In the genomic region with DNA sequence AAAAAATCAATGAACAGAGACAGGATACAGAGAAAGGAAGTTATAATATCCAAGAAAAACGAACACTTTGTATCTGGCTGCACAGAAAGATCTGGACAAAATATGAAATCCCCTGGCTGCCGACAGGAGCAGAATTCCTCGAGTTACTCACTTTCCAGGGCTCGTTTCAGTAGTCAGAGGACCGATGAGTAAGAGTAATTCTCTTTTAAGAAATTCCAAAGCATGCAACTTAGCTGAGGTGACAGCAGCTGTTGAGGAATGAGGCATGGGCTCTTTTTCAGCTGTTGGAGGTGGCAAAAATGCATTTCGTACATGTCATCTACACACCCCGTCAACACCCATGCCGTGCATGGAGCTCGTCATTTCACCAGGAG, we compare ENCODE assay signal across 8 cellular contexts.
DNase-seq lines count a peak whose midpoint lies in the region; ATAC-seq and TF ChIP-seq lines count a peak whose summit lies in the region.

No MANE protein-coding gene starts in this region.

- no peak for TF ChIP-seq POLR2A in sigmoid colon (IDR thresholded peaks at IDR 0.05)
- TF ChIP-seq POLR2A in prostate gland (IDR thresholded peaks at IDR 0.05), result no peak

- H3K4me1 ChIP-seq in sigmoid colon (peaks cover 0 to 51% (median 26%) of the 10 kb centered on the region in 4 donors), prostate gland (replicated peaks) (no peaks in the 10 kb centered on the region)
- no peaks in the 10 kb centered on the region for H3K4me1 ChIP-seq in naive thymus-derived CD4-positive, alpha-beta T cell (ENCODE audit: control insufficient read depth in 2 of 2, insufficient read depth in 2 of 2, low read length in 2 of 2)

- H3K9me3 ChIP-seq in iPS-18c (ENCODE audit: control insufficient read depth, insufficient read depth, low read length) (no peaks in the 10 kb centered on the region), sigmoid colon (no peaks in the 10 kb centered on the region), prostate gland (no peaks in the 10 kb centered on the region)
- no peaks in the 10 kb centered on the region for H3K9me3 ChIP-seq in naive thymus-derived CD4-positive, alpha-beta T cell (ENCODE audit: control insufficient read depth in 2 of 3, low read length in 3 of 3)

- H3K36me3 ChIP-seq in sigmoid colon (no peaks in the 10 kb centered on the region), prostate gland (no peaks in the 10 kb centered on the region)
- H3K36me3 ChIP-seq in naive thymus-derived CD4-positive, alpha-beta T cell (ENCODE audit: control insufficient read depth in 2 of 3, insufficient read depth in 3 of 3, low read length in 3 of 3), result no peaks in the 10 kb centered on the region

- no peak overlapping the region for H3K4me3 Mint-ChIP-seq in MCF 10A (ENCODE audit: unreplicated experiment)
- no peak overlapping the region for H3K4me3 Mint-ChIP-seq in naive thymus-derived CD4-positive, alpha-beta T cell

- H3K9me3 Mint-ChIP-seq in MCF 10A (ENCODE audit: unreplicated experiment), result peaks cover 7% of the 10 kb centered on the region
- peaks cover 0 to 4% (median 0%) of the 10 kb centered on the region in 11 donors for H3K9me3 Mint-ChIP-seq in naive thymus-derived CD4-positive, alpha-beta T cell

- POLR2A ChIA-PET in MCF 10A (lab: Yijun Ruan, JAX), result no interaction called here
- POLR2A ChIA-PET in naive thymus-derived CD4-positive, alpha-beta T cell (lab: Charles Lee), result no interaction called here

- H3K27me3 ChIP-seq in sigmoid colon, result no peaks in the 10 kb centered on the region
- H3K27me3 ChIP-seq in prostate gland (replicated peaks; ENCODE audit: insufficient read depth), result no peaks in the 10 kb centered on the region
- H3K27me3 ChIP-seq in naive thymus-derived CD4-positive, alpha-beta T cell (ENCODE audit: control insufficient read depth in 2 of 2, insufficient read depth in 2 of 2, low read length in 2 of 2), result no peaks in the 10 kb centered on the region

- peaks cover 9% of the 10 kb centered on the region for H3K36me3 Mint-ChIP-seq in MCF 10A (ENCODE audit: insufficient read depth, unreplicated experiment)
- H3K36me3 Mint-ChIP-seq in naive thymus-derived CD4-positive, alpha-beta T cell, result no peaks in the 10 kb centered on the region

- DNase-seq in EL, result peak; percentile 65
- DNase-seq in MCF 10A (ENCODE audit: unreplicated experiment), result peak; percentile 61
- no peak for DNase-seq in sigmoid colon
- DNase-seq in prostate gland (ENCODE audit: low spot score), result no peak
- DNase-seq in naive thymus-derived CD4-positive, alpha-beta T cell, result no peak
- no peak for DNase-seq in NCI-H2171 treated with DMSO at 0.1 percent for 48 hours (lab: John Stamatoyannopoulos, UW)

- H3K27me3 Mint-ChIP-seq in MCF 10A (ENCODE audit: insufficient read depth, unreplicated experiment), result no peaks in the 10 kb centered on the region
- H3K27me3 Mint-ChIP-seq in naive thymus-derived CD4-positive, alpha-beta T cell, result peaks cover 0 to 30% (median 5%) of the 10 kb centered on the region in 5 donors

- no peak overlapping the region for H3K27ac Mint-ChIP-seq in MCF 10A (ENCODE audit: low read depth, unreplicated experiment)
- H3K27ac Mint-ChIP-seq in naive thymus-derived CD4-positive, alpha-beta T cell, result no peak overlapping the region

- no peak for ATAC-seq in naive thymus-derived CD4-positive, alpha-beta T cell
- ATAC-seq in GM18502 (IDR thresholded peaks at IDR 0.05; ENCODE audit: poor library complexity, unreplicated experiment), result no peak

- CTCF ChIA-PET in MCF 10A (lab: Yijun Ruan, JAX), result interaction anchor here (1.4 kb wide), 1 partner anchor 25 kb away, joined by 4 read pairs; no protein-coding TSS in a partner anchor
- CTCF ChIA-PET in naive thymus-derived CD4-positive, alpha-beta T cell (lab: Charles Lee), result no interaction called here

- intact Hi-C loops in MCF 10A (cut with micrococcal nuclease) (loop anchor here (10.0 kb wide), 1 partner anchor 617 kb away; no protein-coding TSS in a partner anchor), sigmoid colon (cut with DNase I) (loop anchor here (5.0 to 10.0 kb wide), 2 partner anchors 49 to 983 kb away; no protein-coding TSS in a partner anchor), prostate gland (cut with DNase I) (no loop called here)
- intact Hi-C loops in naive thymus-derived CD4-positive, alpha-beta T cell (cut with micrococcal nuclease), result no loop called here

- H3K4me1 Mint-ChIP-seq in MCF 10A (ENCODE audit: insufficient read depth, unreplicated experiment), result peaks cover 19% of the 10 kb centered on the region
- peaks cover 0 to 2% (median 0%) of the 10 kb centered on the region in 7 donors for H3K4me1 Mint-ChIP-seq in naive thymus-derived CD4-positive, alpha-beta T cell

- TF ChIP-seq EP300 in sigmoid colon (IDR thresholded peaks at IDR 0.05), result no peak

- 52 to 60% methylated on average over 9 of the region's 9 CpGs for WGBS in sigmoid colon, 2 donors
- WGBS in prostate gland, result 34% methylated on average over 9 of the region's 9 CpGs

- H3K4me3 ChIP-seq in iPS-18c (ENCODE audit: insufficient read depth, low read depth, low read length), result peak overlapping the region; percentile 36; the same call in 1 of the 2 replicates
- peak overlapping the region; percentile 0 to 48 (median 42) for H3K4me3 ChIP-seq in sigmoid colon
- H3K4me3 ChIP-seq in prostate gland, result no peak overlapping the region
- no peak overlapping the region for H3K4me3 ChIP-seq in naive thymus-derived CD4-positive, alpha-beta T cell (ENCODE audit: low read length)

- peak overlapping the region; percentile 57 to 88 (median 83) for H3K27ac ChIP-seq in sigmoid colon
- no peak overlapping the region for H3K27ac ChIP-seq in prostate gland
- no peak overlapping the region for H3K27ac ChIP-seq in naive thymus-derived CD4-positive, alpha-beta T cell (ENCODE audit: low read depth, low read length)

- TF ChIP-seq CTCF in MCF 10A (IDR thresholded peaks at IDR 0.05; ENCODE audit: unreplicated experiment) (no peak), sigmoid colon (IDR thresholded peaks at IDR 0.05) (peak in 2 of 4 experiments; percentile 8 to 22), prostate gland (IDR thresholded peaks at IDR 0.05) (no peak)

- no TSS peak for BruUV-seq in MCF 10A (replicated peaks; lab: Mats Ljungman, UMichigan)

Comparison
In these comparisons a context has a peak if more than half of its experiments do, and no peak if none do; other contexts are left out.
1. DNase-seq: peak in EL (single experiment) and MCF 10A (single experiment); none in sigmoid colon (single experiment), prostate gland (single experiment), naive thymus-derived CD4-positive, alpha-beta T cell (0 of 9) and NCI-H2171 treated with DMSO at 0.1 percent for 48 hours (single experiment).
2. H3K4me3 ChIP-seq: peak in iPS-18c (single experiment) and sigmoid colon (4 of 4); none in prostate gland (0 of 2) and naive thymus-derived CD4-positive, alpha-beta T cell (single experiment).
3. H3K27ac ChIP-seq: peak in sigmoid colon (4 of 4); none in prostate gland (0 of 2) and naive thymus-derived CD4-positive, alpha-beta T cell (single experiment).
4. intact Hi-C loops: an anchor here in MCF 10A (10.0 kb wide) and sigmoid colon (5.0 to 10.0 kb wide); none called in prostate gland and naive thymus-derived CD4-positive, alpha-beta T cell.